12 cellular contexts compared by ENCODE assay signal in genomic region chr9:134536101-134536900, GRCh38.
DNase-seq lines count a peak whose midpoint lies in the region; ATAC-seq and TF ChIP-seq lines count a peak whose summit lies in the region.
"Had no signal": no experiment of that assay in that cellular context is flagged by ENCODE, and none has a peak within 500 bp of the region (broad histone marks: within the 10 kb centered on the region; RNA-seq: fewer than 3 reads in every experiment).

No MANE protein-coding gene starts in this region.

- DNase-seq in HFF-Myc (ENCODE audit: extremely low read depth, low read depth), result peak; percentile 65
- peak; percentile 21 to 35 for DNase-seq in foreskin keratinocyte
- peak; percentile 19 for DNase-seq in spleen
- no peak for DNase-seq in endothelial cell (ENCODE audit: low spot score)
- no peak for DNase-seq in NCI-H2227 treated with DMSO at 0.1 percent for 48 hours (lab: John Stamatoyannopoulos, UW)
- DNase-seq: activated T-cell treated with anti-CD3 and anti-CD28 coated beads, Interleukin-2, amount 50 U/mL, for 4 hours; NCI-H1092 treated with DMSO at 0.1 percent for 48 hours; NCI-H526; SHP77 treated with DMSO at 0.1 percent for 48 hours had no signal

- H3K9me3 ChIP-seq in spleen, result peaks cover 0 to 1% (median 0%) of the 10 kb centered on the region in 8 donors

- H3K4me1 Mint-ChIP-seq in endothelial cell (ENCODE audit: unreplicated experiment), result no peaks in the 10 kb centered on the region
- H3K4me1 Mint-ChIP-seq: naive thymus-derived CD8-positive, alpha-beta T cell had no signal

- no peak overlapping the region for H3K4me3 Mint-ChIP-seq in endothelial cell (ENCODE audit: unreplicated experiment)
- H3K4me3 Mint-ChIP-seq: activated T-cell treated with anti-CD3 and anti-CD28 coated beads, Interleukin-2, amount 50 U/mL, for 4 hours; naive thymus-derived CD8-positive, alpha-beta T cell had no signal

- H3K4me1 ChIP-seq in foreskin keratinocyte (no peaks in the 10 kb centered on the region), spleen (no peaks in the 10 kb centered on the region)

- H3K4me3 ChIP-seq in HFF-Myc (replicated peaks; ENCODE audit: low read depth, low read length) (no peak overlapping the region), spleen (no peak overlapping the region)

- H3K27ac Mint-ChIP-seq in endothelial cell (ENCODE audit: unreplicated experiment), result no peak overlapping the region

- intact Hi-C loops in spleen (cut with DNase I; ENCODE audit: low total_unique reads), result no loop called here

- H3K27me3 ChIP-seq in foreskin keratinocyte (no peaks in the 10 kb centered on the region), spleen (replicated peaks in 1 of 7) (peaks cover 0 to 9% (median 0%) of the 10 kb centered on the region in 7 donors)

- 77 to 89% (median 85%) methylated on average over 21 to 22 of the region's 22 CpGs for WGBS in spleen, 5 donors

- peaks cover 5% of the 10 kb centered on the region for H3K27me3 Mint-ChIP-seq in endothelial cell (ENCODE audit: unreplicated experiment)

- no peaks in the 10 kb centered on the region for H3K9me3 Mint-ChIP-seq in endothelial cell (ENCODE audit: unreplicated experiment)
- H3K9me3 Mint-ChIP-seq: activated T-cell treated with anti-CD3 and anti-CD28 coated beads, Interleukin-2, amount 50 U/mL, for 4 hours had no signal

- H3K36me3 Mint-ChIP-seq in endothelial cell (ENCODE audit: low read depth, unreplicated experiment), result no peaks in the 10 kb centered on the region
- H3K36me3 Mint-ChIP-seq: naive thymus-derived CD8-positive, alpha-beta T cell had no signal

- H3K36me3 ChIP-seq in spleen, result no peaks in the 10 kb centered on the region

- TF ChIP-seq POLR2A in spleen (IDR thresholded peaks at IDR 0.05), result no peak

- TF ChIP-seq CTCF in HFF-Myc (IDR thresholded peaks at IDR 0.05; ENCODE audit: low read depth, low read length, missing control alignments) (no peak), foreskin keratinocyte (conservative IDR thresholded peaks at IDR 0.05) (no peak), spleen (IDR thresholded peaks at IDR 0.05 in 8 of 11, conservative IDR thresholded peaks at IDR 0.05 in 3 of 11) (no peak), endothelial cell (IDR thresholded peaks at IDR 0.05; ENCODE audit: unreplicated experiment) (no peak)

- H3K27ac ChIP-seq in foreskin keratinocyte, result no peak overlapping the region
- no peak overlapping the region for H3K27ac ChIP-seq in spleen

- ATAC-seq in SK-N-SH treated with all-trans-retinoic acid at 6 μM for 48 hours (peak; percentile 94), foreskin keratinocyte (no peak), GM21619 (IDR thresholded peaks at IDR 0.05; ENCODE audit: unreplicated experiment) (no peak)
- ATAC-seq: activated T-cell treated with anti-CD3 and anti-CD28 coated beads, Interleukin-2, amount 50 U/mL, for 4 hours; naive thymus-derived CD8-positive, alpha-beta T cell had no signal

TF ChIP-seq in SK-N-SH treated with all-trans-retinoic acid at 6 μM for 48 hours, 23 proteins besides CTCF, POLR2A, EP300 and RAD21:
- TF ChIP-seq ARNTL (CRISPR knock-in tag; IDR thresholded peaks at IDR 0.05; ENCODE audit: borderline replicate concordance, low read depth) (no peak), RARB (CRISPR knock-in tag; IDR thresholded peaks at IDR 0.05) (no peak), ZNF565 (CRISPR knock-in tag; conservative IDR thresholded peaks at IDR 0.05; ENCODE audit: low read depth) (no peak), SNAI2 (CRISPR knock-in tag; IDR thresholded peaks at IDR 0.05) (no peak), ZC3H10 (CRISPR knock-in tag; IDR thresholded peaks at IDR 0.05) (no peak), PPARA (CRISPR knock-in tag; IDR thresholded peaks at IDR 0.05; ENCODE audit: borderline replicate concordance) (no peak)

Comparison
In these comparisons a context has a peak if more than half of its experiments do, and no peak if none do; other contexts are left out.
1. DNase-seq: peak in HFF-Myc (single experiment), foreskin keratinocyte (2 of 2) and spleen (single experiment); none in endothelial cell (single experiment) and NCI-H2227 treated with DMSO at 0.1 percent for 48 hours (single experiment).